Comparison of ENCODE assay signal across 8 cellular contexts in genomic region chr2:64404002-64404731, GRCh38. TPM values are rescaled to one million over a fixed set of nuclear protein-coding genes. Genes with fewer than 3 reads are reported as not detected.
DNase-seq lines count a peak whose midpoint lies in the region; ATAC-seq, FAIRE-seq and TF ChIP-seq lines count a peak whose summit lies in the region.
"Had no signal": no experiment of that assay in that cellular context is flagged by ENCODE, and none has a peak within 500 bp of the region (broad histone marks: within the 10 kb centered on the region; RNA-seq: fewer than 3 reads in every experiment).

No MANE protein-coding gene starts in this region.

- H3K9me3 ChIP-seq in Loucy (ENCODE audit: insufficient read depth, low read depth, low read length) = no peaks in the 10 kb centered on the region
- no peaks in the 10 kb centered on the region for H3K9me3 ChIP-seq in kidney (ENCODE audit: control insufficient read depth in 1 of 2, low read length in 2 of 2)
- no peaks in the 10 kb centered on the region for H3K9me3 ChIP-seq in spleen

- H3K9ac ChIP-seq in Loucy (ENCODE audit: low read depth, low read length, poor library complexity, severe bottlenecking) (no peak overlapping the region), kidney (ENCODE audit: low read length in 2 of 2) (peak overlapping the region in 1 of 2 donors; percentile 12)

- DNase-seq in cardiac fibroblast (ENCODE audit: low read depth in 2 of 2) = peak; percentile 92 to 99
- DNase-seq in kidney = peak; percentile 96
- peak; percentile 86 for DNase-seq in spleen
- no peak for DNase-seq in GM10266 (ENCODE audit: extremely low spot score)

- H3K79me2 ChIP-seq in Loucy (ENCODE audit: insufficient read depth, low read length) = no peaks in the 10 kb centered on the region

- no peaks in the 10 kb centered on the region for H3K27me3 ChIP-seq in Loucy (ENCODE audit: insufficient read depth, low read length, poor library complexity, severe bottlenecking)
- no peaks in the 10 kb centered on the region for H3K27me3 ChIP-seq in spleen (replicated peaks in 1 of 7)

- H3K4me3 ChIP-seq in Loucy (ENCODE audit: low read length, poor library complexity, severe bottlenecking) (no peak overlapping the region), cardiac fibroblast (replicated peaks in 1 of 2; ENCODE audit: low read depth in 2 of 2, low read length in 2 of 2) (no peak overlapping the region), kidney (ENCODE audit: low read length in 2 of 2) (peak overlapping the region in 1 of 2 donors; percentile 33), spleen (peak overlapping the region in 1 of 8 donors; percentile 7)
- H3K4me3 ChIP-seq: SK-N-MC had no signal

- no peak overlapping the region for H3K4me3 Mint-ChIP-seq in activated T-helper 17 cell treated with anti-CD3 and anti-CD28 coated beads, Interleukin-2, amount 50 U/mL, for 72 hours

- H2AFZ ChIP-seq in Loucy (ENCODE audit: low read length) = peak overlapping the region; percentile 66; the same call in 1 of the 2 replicates

- peak overlapping the region; percentile 26 for H3K4me2 ChIP-seq in Loucy (ENCODE audit: low read depth, low read length, poor library complexity, severe bottlenecking)

- TF ChIP-seq POLR2A in spleen (IDR thresholded peaks at IDR 0.05) = no peak

- TF ChIP-seq CTCF in Loucy (conservative IDR thresholded peaks at IDR 0.05; ENCODE audit: low read length) (no peak), cardiac fibroblast (IDR thresholded peaks at IDR 0.05; ENCODE audit: low read depth, low read length) (no peak), kidney (IDR thresholded peaks at IDR 0.05; ENCODE audit: borderline replicate concordance, extremely low read depth, insufficient read depth) (no peak), spleen (IDR thresholded peaks at IDR 0.05 in 8 of 11, conservative IDR thresholded peaks at IDR 0.05 in 3 of 11) (no peak), GM10266 (IDR thresholded peaks at IDR 0.05; ENCODE audit: control insufficient read depth, insufficient read depth, low read depth, missing control alignments) (no peak)

- H3K9me3 Mint-ChIP-seq in activated T-helper 17 cell treated with anti-CD3 and anti-CD28 coated beads, Interleukin-2, amount 50 U/mL, for 72 hours = no peaks in the 10 kb centered on the region

- H3K36me3 ChIP-seq in Loucy (ENCODE audit: insufficient read depth, low read length) (no peaks in the 10 kb centered on the region), kidney (ENCODE audit: control insufficient read depth in 1 of 2, insufficient read depth in 2 of 2, low read length in 2 of 2) (no peaks in the 10 kb centered on the region), spleen (no peaks in the 10 kb centered on the region)

- no peaks in the 10 kb centered on the region for H4K20me1 ChIP-seq in Loucy (ENCODE audit: insufficient read depth, low read length, poor library complexity, severe bottlenecking)

- H3K9me2 ChIP-seq in Loucy (replicated peaks; ENCODE audit: low read depth, low read length) = no peaks in the 10 kb centered on the region

- no peaks in the 10 kb centered on the region for H3K27me3 Mint-ChIP-seq in activated T-helper 17 cell treated with anti-CD3 and anti-CD28 coated beads, Interleukin-2, amount 50 U/mL, for 72 hours

- no peak overlapping the region for H3K27ac Mint-ChIP-seq in activated T-helper 17 cell treated with anti-CD3 and anti-CD28 coated beads, Interleukin-2, amount 50 U/mL, for 72 hours

- no peak for ATAC-seq in activated T-helper 17 cell treated with anti-CD3 and anti-CD28 coated beads, Interleukin-2, amount 50 U/mL, for 72 hours (replicated peaks)
- ATAC-seq in HG03108 (IDR thresholded peaks at IDR 0.05; ENCODE audit: unreplicated experiment) = no peak

- no peaks in the 10 kb centered on the region for H3K36me3 Mint-ChIP-seq in activated T-helper 17 cell treated with anti-CD3 and anti-CD28 coated beads, Interleukin-2, amount 50 U/mL, for 72 hours (ENCODE audit: low read depth)

- peak overlapping the region; percentile 56 to 74 for H3K27ac ChIP-seq in kidney (ENCODE audit: low read depth in 2 of 2, low read length in 2 of 2)
- peak overlapping the region; percentile 27 to 86 (median 78) for H3K27ac ChIP-seq in spleen
- H3K27ac ChIP-seq: SK-N-MC had no signal

- WGBS in spleen, 5 donors = 19 to 42% (median 21%) methylated on average over 9 of the region's 9 CpGs

- H3K4me1 ChIP-seq in Loucy (ENCODE audit: insufficient read depth, low read length, poor library complexity, severe bottlenecking) (peaks cover 4% of the 10 kb centered on the region), kidney (ENCODE audit: control insufficient read depth in 1 of 2, insufficient read depth in 1 of 2, low read depth in 1 of 2, low read length in 2 of 2) (peaks cover 31 to 45% of the 10 kb centered on the region in 2 donors), spleen (peaks cover 17 to 75% (median 52%) of the 10 kb centered on the region in 6 donors)

- no peaks in the 10 kb centered on the region for H3F3A ChIP-seq in Loucy (ENCODE audit: low read depth)

- intact Hi-C loops in kidney (cut with DNase I) (no loop called here), spleen (cut with DNase I; ENCODE audit: low total_unique reads) (no loop called here)

- no peak for FAIRE-seq in kidney (lab: Jason Lieb, UNC)

- H3K4me1 Mint-ChIP-seq in activated T-helper 17 cell treated with anti-CD3 and anti-CD28 coated beads, Interleukin-2, amount 50 U/mL, for 72 hours = no peaks in the 10 kb centered on the region

RNA-seq across cellular contexts. Expression of gene LGALSL, which starts 49.8 kb away (rescaled TPM):
- total RNA-seq in kidney (17.3 TPM), spleen (10 to 100 TPM in 6 of 7 donors, 1 to 10 TPM in 1; 8.2 to 16.6 (median 13.3) TPM)
- polyA plus RNA-seq in kidney (ENCODE audit: insufficient read depth, low read depth, low replicate concordance) (16.2 TPM), spleen (1 to 10 TPM; 2.4 to 4.8 (median 2.4) TPM)
- total RNA-seq in activated T-helper 17 cell treated with anti-CD3 and anti-CD28 coated beads, Interleukin-2, amount 50 U/mL, for 72 hours = 1 to 10 TPM; 1.4 to 2.2 TPM
